In the genomic region with DNA sequence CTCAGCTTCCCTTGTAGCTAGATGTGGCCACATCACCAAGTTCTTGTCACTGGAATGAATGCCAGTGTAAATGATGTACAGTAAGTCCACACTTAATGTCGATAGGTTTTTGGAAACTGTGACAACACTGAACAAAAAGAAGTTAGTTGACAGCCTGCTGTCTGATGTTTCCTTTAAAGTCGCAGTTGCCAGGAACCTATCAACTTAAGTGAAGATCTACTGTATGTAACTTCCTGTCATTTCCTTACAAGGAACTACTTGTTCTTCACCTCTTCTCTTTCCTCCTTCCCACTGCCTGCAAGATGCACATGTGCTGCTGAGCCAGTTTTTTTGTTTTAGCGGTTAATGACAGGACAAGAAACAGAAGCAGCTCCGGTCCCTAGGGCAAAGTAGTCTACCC, we compare ENCODE assay signal across 22 cellular contexts. TPM values are rescaled to one million over a fixed set of nuclear protein-coding genes. Genes with fewer than 3 reads are reported as not detected.
DNase-seq lines count a peak whose midpoint lies in the region; ATAC-seq and TF ChIP-seq lines count a peak whose summit lies in the region.
"Had no signal": no experiment of that assay in that cellular context is flagged by ENCODE, and none has a peak within 500 bp of the region (broad histone marks: within the 10 kb centered on the region; RNA-seq: fewer than 3 reads in every experiment).

No MANE protein-coding gene starts in this region.

- peaks cover 19% of the 10 kb centered on the region for H3K27me3 Mint-ChIP-seq in stimulated activated naive CD8-positive, alpha-beta T cell treated with anti-CD3 and anti-CD28 coated beads, Interleukin-15, amount 100 ng/mL, for 72 hours
- peaks cover 27% of the 10 kb centered on the region for H3K27me3 Mint-ChIP-seq in activated naive CD8-positive, alpha-beta T cell treated with anti-CD3 and anti-CD28 coated beads for 36 hours
- no peaks in the 10 kb centered on the region for H3K27me3 Mint-ChIP-seq in type B pancreatic cell
- H3K27me3 Mint-ChIP-seq: dendritic cell treated with granulocyte-macrophage colony-stimulating factor and Interleukin-4, amounts not matched to agents 40 ng/mL and 50 ng/mL, for 4 days had no signal

- no peak for DNase-seq in stimulated activated naive CD8-positive, alpha-beta T cell treated with anti-CD3 and anti-CD28 coated beads, Interleukin-15, Interleukin-2, amounts not matched to agents 100 U/mL and 50 U/mL, for 24 hours
- no peak for DNase-seq in stimulated activated naive CD8-positive, alpha-beta T cell treated with anti-CD3 and anti-CD28 coated beads, Interleukin-15, amount 100 ng/mL, for 72 hours
- DNase-seq in SK-MEL-5 (ENCODE audit: low read depth, low spot score) (peak; percentile 33), type B pancreatic cell (ENCODE audit: extremely low spot score, unreplicated experiment) (no peak), middle frontal gyrus (ENCODE audit: extremely low spot score, low spot score) (no peak)
- DNase-seq in activated naive CD8-positive, alpha-beta T cell treated with anti-CD3 and anti-CD28 coated beads for 36 hours = no peak
- DNase-seq in stimulated activated CD4-positive, alpha-beta T cell treated with anti-CD3 and anti-CD28 coated beads, Interleukin-15, amount 100 ng/mL, for 24 hours = no peak
- DNase-seq: activated CD4-positive, alpha-beta T cell treated with anti-CD3 and anti-CD28 coated beads, Interleukin-2, amount 50 U/mL, for 1 hour; activated T-cell treated with anti-CD3 and anti-CD28 coated beads, Interleukin-2, amount 50 U/mL, for 1 hour; Caco-2; left ventricle myocardium superior; NCI-H1417; NCI-H2107; NCI-H510A treated with DMSO at 0.1 percent for 48 hours; nucleus accumbens; stimulated activated CD4-positive, alpha-beta T cell treated with anti-CD3 and anti-CD28 coated beads, Interleukin-4, amount 100 ng/mL, for 4 hours; T1000 had no signal

- in situ Hi-C loops in SK-MEL-5 (cut with HindIII; ENCODE audit: low pct_unique_long_range_greater_than_20kb, low sequenced_read_pairs) = no loop called here

- H3K4me1 Mint-ChIP-seq in stimulated activated naive CD8-positive, alpha-beta T cell treated with anti-CD3 and anti-CD28 coated beads, Interleukin-15, amount 100 ng/mL, for 72 hours = peaks cover 24% of the 10 kb centered on the region
- H3K4me1 Mint-ChIP-seq in activated naive CD8-positive, alpha-beta T cell treated with anti-CD3 and anti-CD28 coated beads for 36 hours = peaks cover 16% of the 10 kb centered on the region
- peaks cover 3% of the 10 kb centered on the region for H3K4me1 Mint-ChIP-seq in type B pancreatic cell (ENCODE audit: unreplicated experiment)
- H3K4me1 Mint-ChIP-seq: B cell had no signal

- peaks cover 9 to 12% of the 10 kb centered on the region in 2 donors for H3K9me3 Mint-ChIP-seq in stimulated activated naive CD8-positive, alpha-beta T cell treated with anti-CD3 and anti-CD28 coated beads, Interleukin-15, amount 100 ng/mL, for 72 hours
- H3K9me3 Mint-ChIP-seq in activated naive CD8-positive, alpha-beta T cell treated with anti-CD3 and anti-CD28 coated beads for 36 hours = peaks cover 17% of the 10 kb centered on the region
- H3K9me3 Mint-ChIP-seq in type B pancreatic cell = peaks cover 14% of the 10 kb centered on the region

- peak overlapping the region in 1 of 2 donors; percentile 80 for H3K27ac Mint-ChIP-seq in stimulated activated naive CD8-positive, alpha-beta T cell treated with anti-CD3 and anti-CD28 coated beads, Interleukin-15, amount 100 ng/mL, for 72 hours
- peak overlapping the region; percentile 21 for H3K27ac Mint-ChIP-seq in activated naive CD8-positive, alpha-beta T cell treated with anti-CD3 and anti-CD28 coated beads for 36 hours
- H3K27ac Mint-ChIP-seq in type B pancreatic cell = peak overlapping the region; percentile 80
- H3K27ac Mint-ChIP-seq: B cell; dendritic cell treated with granulocyte-macrophage colony-stimulating factor and Interleukin-4, amounts not matched to agents 40 ng/mL and 50 ng/mL, for 4 days had no signal

- no peak for TF ChIP-seq CTCF in type B pancreatic cell (conservative IDR thresholded peaks at IDR 0.05)

- ATAC-seq in stimulated activated naive CD8-positive, alpha-beta T cell treated with anti-CD3 and anti-CD28 coated beads, Interleukin-15, Interleukin-2, amounts not matched to agents 100 U/mL and 50 U/mL, for 24 hours = peak; percentile 19
- ATAC-seq in stimulated activated naive CD8-positive, alpha-beta T cell treated with anti-CD3 and anti-CD28 coated beads, Interleukin-15, amount 100 ng/mL, for 72 hours = no peak
- ATAC-seq in HG02973 (IDR thresholded peaks at IDR 0.05; ENCODE audit: unreplicated experiment) = no peak
- ATAC-seq: left ventricle myocardium superior had no signal

- peaks cover 7% of the 10 kb centered on the region for H3K36me3 Mint-ChIP-seq in activated naive CD8-positive, alpha-beta T cell treated with anti-CD3 and anti-CD28 coated beads for 36 hours
- peaks cover 46% of the 10 kb centered on the region for H3K36me3 Mint-ChIP-seq in type B pancreatic cell

- peak overlapping the region in 1 of 2 donors; percentile 24 for H3K4me3 Mint-ChIP-seq in stimulated activated naive CD8-positive, alpha-beta T cell treated with anti-CD3 and anti-CD28 coated beads, Interleukin-15, amount 100 ng/mL, for 72 hours
- H3K4me3 Mint-ChIP-seq in activated naive CD8-positive, alpha-beta T cell treated with anti-CD3 and anti-CD28 coated beads for 36 hours = no peak overlapping the region
- no peak overlapping the region for H3K4me3 Mint-ChIP-seq in type B pancreatic cell
- H3K4me3 Mint-ChIP-seq: B cell; dendritic cell treated with granulocyte-macrophage colony-stimulating factor and Interleukin-4, amounts not matched to agents 40 ng/mL and 50 ng/mL, for 4 days had no signal

RNA-seq across cellular contexts. Expression of gene HDGFL3, which starts 44.6 kb away (rescaled TPM):
- 31.8 and 35.7 TPM in 2 replicates for total RNA-seq in SK-MEL-5 (2014; rRNA removed; shearing (Covaris generic))
- polyA plus RNA-seq in SK-MEL-5 (2015; cell fraction: cytosol; rRNA removed) = 24.3 and 30.2 TPM in 2 replicates
- polyA plus RNA-seq in SK-MEL-5 (2015; cell fraction: nucleus; rRNA removed) = 2.3 and 6.8 TPM in 2 replicates
- 10 to 100 TPM; 13.7 to 14.1 TPM for total RNA-seq in activated naive CD8-positive, alpha-beta T cell treated with anti-CD3 and anti-CD28 coated beads for 36 hours
- total RNA-seq in type B pancreatic cell (ENCODE audit: low replicate concordance) = 55.9 and 78.8 TPM in 2 replicates

RNA-seq across cellular contexts. Expression of gene TM6SF1, which starts 55.6 kb away (rescaled TPM):
- total RNA-seq in SK-MEL-5 (2014; rRNA removed; shearing (Covaris generic)) = 0.08 TPM in 1 of 2 replicates, not detected in the other
- not detected in 2 replicates for polyA plus RNA-seq in SK-MEL-5 (2015; cell fraction: cytosol; rRNA removed)
- 0.72 TPM in 1 of 2 replicates, not detected in the other for polyA plus RNA-seq in SK-MEL-5 (2015; cell fraction: nucleus; rRNA removed)
- 1 to 10 TPM; 1.6 TPM for total RNA-seq in activated naive CD8-positive, alpha-beta T cell treated with anti-CD3 and anti-CD28 coated beads for 36 hours
- 0.14 and 0.24 TPM in 2 replicates for total RNA-seq in type B pancreatic cell (ENCODE audit: low replicate concordance)
- total RNA-seq: Caco-2, HT1080 had no signal
- polyA plus RNA-seq: smooth muscle cell had no signal
